1 cellular context compared by ENCODE assay signal in the genomic region with DNA sequence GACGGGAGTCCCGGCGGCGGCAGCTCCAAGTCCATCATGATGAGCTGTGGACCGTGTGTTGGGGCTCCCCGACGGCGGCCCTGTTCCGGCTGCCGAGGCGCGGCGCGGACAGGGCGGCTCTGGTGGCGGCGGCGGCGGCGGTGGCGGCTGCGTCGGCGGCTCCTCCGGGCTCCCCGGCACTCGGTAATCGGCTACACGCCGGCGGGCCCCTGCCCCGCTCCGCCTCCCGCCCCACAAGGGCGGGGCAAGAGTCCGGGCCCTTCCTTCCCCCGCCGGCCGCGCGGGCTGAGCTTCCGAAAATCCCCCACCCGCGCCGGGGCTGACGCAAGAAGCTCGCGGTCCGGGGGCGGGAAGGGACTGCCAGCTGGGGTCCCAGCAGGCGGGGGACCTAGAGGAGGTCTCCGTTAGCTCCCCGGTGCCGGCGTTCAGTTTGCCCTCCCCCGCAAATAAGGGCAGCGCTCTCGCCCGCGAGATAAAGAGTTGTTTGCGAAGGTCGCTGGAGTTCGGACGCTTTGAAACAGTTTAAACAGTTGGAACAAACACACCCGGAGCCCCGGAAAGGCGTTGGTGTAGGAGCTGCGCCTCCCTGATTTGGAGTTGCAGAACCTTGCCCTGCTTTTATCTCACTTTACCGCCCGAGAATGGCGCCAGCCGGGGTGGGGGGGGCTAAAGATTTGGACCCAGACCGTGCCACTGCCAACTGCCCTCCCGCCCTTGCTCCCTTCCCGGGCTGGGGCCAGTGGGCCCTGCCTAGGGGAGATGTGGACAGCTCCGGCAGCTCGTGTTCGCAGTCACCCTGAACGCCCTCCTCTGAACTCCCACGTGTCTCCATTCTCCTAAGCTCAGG.
TF ChIP-seq lines count a peak whose summit lies in the region.

Gene NFE2L2, minus strand, starts transcription at position 189 of the 847 bp plus-strand sequence. Its CDS starts 151 bp downstream, at position 38.

TF ChIP-seq in HEK293, 187 proteins besides CTCF, POLR2A, EP300 and RAD21 (continued from another document and continues in another):
- TF ChIP-seq, protein P1, sequence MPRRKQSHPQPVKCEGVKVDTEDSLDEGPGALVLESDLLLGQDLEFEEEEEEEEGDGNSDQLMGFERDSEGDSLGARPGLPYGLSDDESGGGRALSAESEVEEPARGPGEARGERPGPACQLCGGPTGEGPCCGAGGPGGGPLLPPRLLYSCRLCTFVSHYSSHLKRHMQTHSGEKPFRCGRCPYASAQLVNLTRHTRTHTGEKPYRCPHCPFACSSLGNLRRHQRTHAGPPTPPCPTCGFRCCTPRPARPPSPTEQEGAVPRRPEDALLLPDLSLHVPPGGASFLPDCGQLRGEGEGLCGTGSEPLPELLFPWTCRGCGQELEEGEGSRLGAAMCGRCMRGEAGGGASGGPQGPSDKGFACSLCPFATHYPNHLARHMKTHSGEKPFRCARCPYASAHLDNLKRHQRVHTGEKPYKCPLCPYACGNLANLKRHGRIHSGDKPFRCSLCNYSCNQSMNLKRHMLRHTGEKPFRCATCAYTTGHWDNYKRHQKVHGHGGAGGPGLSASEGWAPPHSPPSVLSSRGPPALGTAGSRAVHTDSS (tag by site-specific recombination; IDR thresholded peaks at IDR 0.05) = no peak
- peak; percentile 89 for TF ChIP-seq ZEB2 (tag by site-specific recombination; IDR thresholded peaks at IDR 0.05)
- TF ChIP-seq FEZF1 (tag by site-specific recombination; IDR thresholded peaks at IDR 0.05) = no peak
- TF ChIP-seq ZNF211 (tag by site-specific recombination; IDR thresholded peaks at IDR 0.05; ENCODE audit: low read depth) = no peak
- no peak for TF ChIP-seq ZNF426 (tag by site-specific recombination; IDR thresholded peaks at IDR 0.05)
- TF ChIP-seq ZBTB6 (tag by site-specific recombination; IDR thresholded peaks at IDR 0.05) = no peak
- TF ChIP-seq ZNF175 (tag by site-specific recombination; IDR thresholded peaks at IDR 0.05) = no peak
- TF ChIP-seq REPIN1 (tag by site-specific recombination; IDR thresholded peaks at IDR 0.05; ENCODE audit: low read depth) = no peak
- peak; percentile 78 for TF ChIP-seq KLF10 (tag by site-specific recombination; IDR thresholded peaks at IDR 0.05)
- no peak for TF ChIP-seq MEIS1 (CRISPR knock-in tag; IDR thresholded peaks at IDR 0.05; ENCODE audit: borderline replicate concordance)
- TF ChIP-seq KLF7 (tag by site-specific recombination; IDR thresholded peaks at IDR 0.05; ENCODE audit: borderline replicate concordance) = peak; percentile 75; the same call in 1 of the 2 replicates
- TF ChIP-seq, protein P2, sequence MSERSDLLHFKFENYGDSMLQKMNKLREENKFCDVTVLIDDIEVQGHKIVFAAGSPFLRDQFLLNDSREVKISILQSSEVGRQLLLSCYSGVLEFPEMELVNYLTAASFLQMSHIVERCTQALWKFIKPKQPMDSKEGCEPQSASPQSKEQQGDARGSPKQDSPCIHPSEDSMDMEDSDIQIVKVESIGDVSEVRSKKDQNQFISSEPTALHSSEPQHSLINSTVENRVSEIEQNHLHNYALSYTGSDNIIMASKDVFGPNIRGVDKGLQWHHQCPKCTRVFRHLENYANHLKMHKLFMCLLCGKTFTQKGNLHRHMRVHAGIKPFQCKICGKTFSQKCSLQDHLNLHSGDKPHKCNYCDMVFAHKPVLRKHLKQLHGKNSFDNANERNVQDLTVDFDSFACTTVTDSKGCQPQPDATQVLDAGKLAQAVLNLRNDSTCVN (tag by site-specific recombination; optimal IDR thresholded peaks at IDR 0.05) = peak; percentile 56
- no peak for TF ChIP-seq SCRT2 (tag by site-specific recombination; IDR thresholded peaks at IDR 0.05)
- TF ChIP-seq INSM2 (tag by site-specific recombination; IDR thresholded peaks at IDR 0.05) = no peak
- peak; percentile 55; the same call in 1 of the 2 replicates for TF ChIP-seq ZNF660 (tag by site-specific recombination; IDR thresholded peaks at IDR 0.05)
- TF ChIP-seq KLF9 (tag by site-specific recombination; IDR thresholded peaks at IDR 0.05; ENCODE audit: low read depth) = peak; percentile 56; the same call in 1 of the 2 replicates
- TF ChIP-seq ZNF596 (tag by site-specific recombination; IDR thresholded peaks at IDR 0.05) = 0 out of 2 replicates have a peak, but pooled peaks have one; percentile 18
- TF ChIP-seq ZNF394 (tag by site-specific recombination; IDR thresholded peaks at IDR 0.05; ENCODE audit: borderline replicate concordance) = peak; percentile 11; the same call in 1 of the 2 replicates
- peak; percentile 65; the same call in 1 of the 2 replicates for TF ChIP-seq ZNF629 (tag by site-specific recombination; IDR thresholded peaks at IDR 0.05)
- no peak for TF ChIP-seq BCL11B (tag by site-specific recombination; IDR thresholded peaks at IDR 0.05; ENCODE audit: low read depth)
- no peak for TF ChIP-seq ZNF621 (tag by site-specific recombination; IDR thresholded peaks at IDR 0.05)
- TF ChIP-seq ZNF510 (tag by site-specific recombination; IDR thresholded peaks at IDR 0.05; ENCODE audit: insufficient replicate concordance) = no peak
- TF ChIP-seq ZNF785 (tag by site-specific recombination; IDR thresholded peaks at IDR 0.05) = no peak
- TF ChIP-seq ZNF560 (tag by site-specific recombination; IDR thresholded peaks at IDR 0.05; ENCODE audit: borderline replicate concordance) = no peak
- TF ChIP-seq ZNF555 (tag by site-specific recombination; conservative IDR thresholded peaks at IDR 0.05) = no peak
- TF ChIP-seq, protein P3, sequence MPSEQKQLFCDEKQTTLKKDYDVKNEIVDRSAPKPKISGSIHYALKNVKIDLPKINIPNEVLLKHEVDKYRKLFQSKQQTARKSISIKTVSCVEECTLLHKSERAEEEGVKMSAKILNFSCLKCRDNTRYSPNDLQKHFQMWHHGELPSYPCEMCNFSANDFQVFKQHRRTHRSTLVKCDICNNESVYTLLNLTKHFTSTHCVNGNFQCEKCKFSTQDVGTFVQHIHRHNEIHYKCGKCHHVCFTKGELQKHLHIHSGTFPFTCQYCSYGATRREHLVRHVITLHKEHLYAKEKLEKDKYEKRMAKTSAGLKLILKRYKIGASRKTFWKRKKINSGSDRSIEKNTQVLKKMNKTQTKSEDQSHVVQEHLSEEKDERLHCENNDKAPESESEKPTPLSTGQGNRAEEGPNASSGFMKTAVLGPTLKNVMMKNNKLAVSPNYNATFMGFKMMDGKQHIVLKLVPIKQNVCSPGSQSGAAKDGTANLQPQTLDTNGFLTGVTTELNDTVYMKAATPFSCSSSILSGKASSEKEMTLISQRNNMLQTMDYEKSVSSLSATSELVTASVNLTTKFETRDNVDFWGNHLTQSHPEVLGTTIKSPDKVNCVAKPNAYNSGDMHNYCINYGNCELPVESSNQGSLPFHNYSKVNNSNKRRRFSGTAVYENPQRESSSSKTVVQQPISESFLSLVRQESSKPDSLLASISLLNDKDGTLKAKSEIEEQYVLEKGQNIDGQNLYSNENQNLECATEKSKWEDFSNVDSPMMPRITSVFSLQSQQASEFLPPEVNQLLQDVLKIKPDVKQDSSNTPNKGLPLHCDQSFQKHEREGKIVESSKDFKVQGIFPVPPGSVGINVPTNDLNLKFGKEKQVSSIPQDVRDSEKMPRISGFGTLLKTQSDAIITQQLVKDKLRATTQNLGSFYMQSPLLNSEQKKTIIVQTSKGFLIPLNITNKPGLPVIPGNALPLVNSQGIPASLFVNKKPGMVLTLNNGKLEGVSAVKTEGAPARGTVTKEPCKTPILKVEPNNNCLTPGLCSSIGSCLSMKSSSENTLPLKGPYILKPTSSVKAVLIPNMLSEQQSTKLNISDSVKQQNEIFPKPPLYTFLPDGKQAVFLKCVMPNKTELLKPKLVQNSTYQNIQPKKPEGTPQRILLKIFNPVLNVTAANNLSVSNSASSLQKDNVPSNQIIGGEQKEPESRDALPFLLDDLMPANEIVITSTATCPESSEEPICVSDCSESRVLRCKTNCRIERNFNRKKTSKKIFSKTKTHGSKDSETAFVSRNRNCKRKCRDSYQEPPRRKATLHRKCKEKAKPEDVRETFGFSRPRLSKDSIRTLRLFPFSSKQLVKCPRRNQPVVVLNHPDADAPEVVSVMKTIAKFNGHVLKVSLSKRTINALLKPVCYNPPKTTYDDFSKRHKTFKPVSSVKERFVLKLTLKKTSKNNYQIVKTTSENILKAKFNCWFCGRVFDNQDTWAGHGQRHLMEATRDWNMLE (tag by site-specific recombination; conservative IDR thresholded peaks at IDR 0.05; ENCODE audit: low read depth) = 0 out of 2 replicates have a peak, but pooled peaks have one; percentile 14
- no peak for TF ChIP-seq HOXA7 (CRISPR knock-in tag; IDR thresholded peaks at IDR 0.05; ENCODE audit: borderline replicate concordance)
- TF ChIP-seq, protein P4, sequence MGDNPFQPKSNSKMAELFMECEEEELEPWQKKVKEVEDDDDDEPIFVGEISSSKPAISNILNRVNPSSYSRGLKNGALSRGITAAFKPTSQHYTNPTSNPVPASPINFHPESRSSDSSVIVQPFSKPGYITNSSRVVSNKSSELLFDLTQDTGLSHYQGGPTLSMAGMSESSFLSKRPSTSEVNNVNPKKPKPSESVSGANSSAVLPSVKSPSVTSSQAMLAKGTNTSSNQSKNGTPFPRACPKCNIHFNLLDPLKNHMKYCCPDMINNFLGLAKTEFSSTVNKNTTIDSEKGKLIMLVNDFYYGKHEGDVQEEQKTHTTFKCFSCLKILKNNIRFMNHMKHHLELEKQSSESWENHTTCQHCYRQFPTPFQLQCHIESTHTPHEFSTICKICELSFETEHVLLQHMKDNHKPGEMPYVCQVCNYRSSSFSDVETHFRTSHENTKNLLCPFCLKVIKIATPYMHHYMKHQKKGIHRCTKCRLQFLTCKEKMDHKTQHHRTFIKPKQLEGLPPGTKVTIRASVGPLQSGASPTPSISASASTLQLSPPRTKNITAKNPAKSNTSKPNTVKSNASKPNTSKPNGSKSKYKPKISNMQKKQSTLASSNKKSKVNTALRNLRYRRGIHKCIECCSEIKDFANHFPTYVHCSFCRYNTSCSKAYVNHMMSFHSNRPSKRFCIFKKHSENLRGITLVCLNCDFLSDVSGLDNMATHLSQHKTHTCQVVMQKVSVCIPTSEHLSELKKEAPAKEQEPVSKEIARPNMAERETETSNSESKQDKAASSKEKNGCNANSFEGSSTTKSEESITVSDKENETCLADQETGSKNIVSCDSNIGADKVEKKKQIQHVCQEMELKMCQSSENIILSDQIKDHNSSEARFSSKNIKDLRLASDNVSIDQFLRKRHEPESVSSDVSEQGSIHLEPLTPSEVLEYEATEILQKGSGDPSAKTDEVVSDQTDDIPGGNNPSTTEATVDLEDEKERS (tag by site-specific recombination; IDR thresholded peaks at IDR 0.05) = no peak
- peak; percentile 51; the same call in 1 of the 2 replicates for TF ChIP-seq ZBTB17 (tag by site-specific recombination; IDR thresholded peaks at IDR 0.05)
- no peak for TF ChIP-seq HOXC10 (CRISPR knock-in tag; IDR thresholded peaks at IDR 0.05)
- TF ChIP-seq ZIC2 (tag by site-specific recombination; IDR thresholded peaks at IDR 0.05) = peak; percentile 77
- peak; percentile 93 for TF ChIP-seq GLIS1 (tag by site-specific recombination; IDR thresholded peaks at IDR 0.05)
- no peak for TF ChIP-seq ZNF2 (tag by site-specific recombination; IDR thresholded peaks at IDR 0.05)
- no peak for TF ChIP-seq GLI4 (tag by site-specific recombination; IDR thresholded peaks at IDR 0.05)
- TF ChIP-seq ZNF341 (tag by site-specific recombination; IDR thresholded peaks at IDR 0.05; ENCODE audit: low read depth) = peak; percentile 87
- peak; percentile 88 for TF ChIP-seq ZNF423 (tag by site-specific recombination; IDR thresholded peaks at IDR 0.05)
- no peak for TF ChIP-seq ZNF311 (tag by site-specific recombination; IDR thresholded peaks at IDR 0.05; ENCODE audit: borderline replicate concordance)
- no peak for TF ChIP-seq ZSCAN16 (tag by site-specific recombination; IDR thresholded peaks at IDR 0.05)
- no peak for TF ChIP-seq ZNF488 (tag by site-specific recombination; IDR thresholded peaks at IDR 0.05)
- no peak for TF ChIP-seq ZNF362 (tag by site-specific recombination; IDR thresholded peaks at IDR 0.05)
- TF ChIP-seq ZNF292 (tag by site-specific recombination; IDR thresholded peaks at IDR 0.05; ENCODE audit: borderline replicate concordance, low read depth) = no peak
- no peak for TF ChIP-seq ZNF707 (tag by site-specific recombination; IDR thresholded peaks at IDR 0.05)
- peak; percentile 39; the same call in 1 of the 2 replicates for TF ChIP-seq TCF7L2 (IDR thresholded peaks at IDR 0.05; ENCODE audit: borderline replicate concordance, low read depth, low read length)
